In the genomic region with DNA sequence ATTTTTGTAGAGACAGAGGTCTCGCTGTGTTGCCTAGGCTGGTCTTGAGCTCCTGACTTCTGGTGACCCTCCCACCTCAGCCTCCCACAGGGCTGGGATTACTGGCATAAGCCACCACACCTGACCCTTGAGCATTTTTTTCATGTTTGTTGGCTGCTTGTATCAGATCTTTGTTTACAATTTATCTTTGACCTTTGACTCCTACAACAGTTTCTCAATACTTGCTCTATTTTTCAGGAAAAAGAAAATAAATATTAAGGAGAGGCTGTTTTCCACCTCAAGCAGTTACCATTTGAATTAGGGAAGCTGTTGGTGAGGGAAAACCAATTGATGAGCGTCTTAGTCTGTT, we compare ENCODE assay signal across 1 cellular context.
TF ChIP-seq lines count a peak whose summit lies in the region.

No MANE protein-coding gene starts in this region.

TF ChIP-seq in HepG2, 621 proteins besides CTCF, POLR2A, EP300 and RAD21 (continued from another document and continues in another):
- TF ChIP-seq, protein P1, sequence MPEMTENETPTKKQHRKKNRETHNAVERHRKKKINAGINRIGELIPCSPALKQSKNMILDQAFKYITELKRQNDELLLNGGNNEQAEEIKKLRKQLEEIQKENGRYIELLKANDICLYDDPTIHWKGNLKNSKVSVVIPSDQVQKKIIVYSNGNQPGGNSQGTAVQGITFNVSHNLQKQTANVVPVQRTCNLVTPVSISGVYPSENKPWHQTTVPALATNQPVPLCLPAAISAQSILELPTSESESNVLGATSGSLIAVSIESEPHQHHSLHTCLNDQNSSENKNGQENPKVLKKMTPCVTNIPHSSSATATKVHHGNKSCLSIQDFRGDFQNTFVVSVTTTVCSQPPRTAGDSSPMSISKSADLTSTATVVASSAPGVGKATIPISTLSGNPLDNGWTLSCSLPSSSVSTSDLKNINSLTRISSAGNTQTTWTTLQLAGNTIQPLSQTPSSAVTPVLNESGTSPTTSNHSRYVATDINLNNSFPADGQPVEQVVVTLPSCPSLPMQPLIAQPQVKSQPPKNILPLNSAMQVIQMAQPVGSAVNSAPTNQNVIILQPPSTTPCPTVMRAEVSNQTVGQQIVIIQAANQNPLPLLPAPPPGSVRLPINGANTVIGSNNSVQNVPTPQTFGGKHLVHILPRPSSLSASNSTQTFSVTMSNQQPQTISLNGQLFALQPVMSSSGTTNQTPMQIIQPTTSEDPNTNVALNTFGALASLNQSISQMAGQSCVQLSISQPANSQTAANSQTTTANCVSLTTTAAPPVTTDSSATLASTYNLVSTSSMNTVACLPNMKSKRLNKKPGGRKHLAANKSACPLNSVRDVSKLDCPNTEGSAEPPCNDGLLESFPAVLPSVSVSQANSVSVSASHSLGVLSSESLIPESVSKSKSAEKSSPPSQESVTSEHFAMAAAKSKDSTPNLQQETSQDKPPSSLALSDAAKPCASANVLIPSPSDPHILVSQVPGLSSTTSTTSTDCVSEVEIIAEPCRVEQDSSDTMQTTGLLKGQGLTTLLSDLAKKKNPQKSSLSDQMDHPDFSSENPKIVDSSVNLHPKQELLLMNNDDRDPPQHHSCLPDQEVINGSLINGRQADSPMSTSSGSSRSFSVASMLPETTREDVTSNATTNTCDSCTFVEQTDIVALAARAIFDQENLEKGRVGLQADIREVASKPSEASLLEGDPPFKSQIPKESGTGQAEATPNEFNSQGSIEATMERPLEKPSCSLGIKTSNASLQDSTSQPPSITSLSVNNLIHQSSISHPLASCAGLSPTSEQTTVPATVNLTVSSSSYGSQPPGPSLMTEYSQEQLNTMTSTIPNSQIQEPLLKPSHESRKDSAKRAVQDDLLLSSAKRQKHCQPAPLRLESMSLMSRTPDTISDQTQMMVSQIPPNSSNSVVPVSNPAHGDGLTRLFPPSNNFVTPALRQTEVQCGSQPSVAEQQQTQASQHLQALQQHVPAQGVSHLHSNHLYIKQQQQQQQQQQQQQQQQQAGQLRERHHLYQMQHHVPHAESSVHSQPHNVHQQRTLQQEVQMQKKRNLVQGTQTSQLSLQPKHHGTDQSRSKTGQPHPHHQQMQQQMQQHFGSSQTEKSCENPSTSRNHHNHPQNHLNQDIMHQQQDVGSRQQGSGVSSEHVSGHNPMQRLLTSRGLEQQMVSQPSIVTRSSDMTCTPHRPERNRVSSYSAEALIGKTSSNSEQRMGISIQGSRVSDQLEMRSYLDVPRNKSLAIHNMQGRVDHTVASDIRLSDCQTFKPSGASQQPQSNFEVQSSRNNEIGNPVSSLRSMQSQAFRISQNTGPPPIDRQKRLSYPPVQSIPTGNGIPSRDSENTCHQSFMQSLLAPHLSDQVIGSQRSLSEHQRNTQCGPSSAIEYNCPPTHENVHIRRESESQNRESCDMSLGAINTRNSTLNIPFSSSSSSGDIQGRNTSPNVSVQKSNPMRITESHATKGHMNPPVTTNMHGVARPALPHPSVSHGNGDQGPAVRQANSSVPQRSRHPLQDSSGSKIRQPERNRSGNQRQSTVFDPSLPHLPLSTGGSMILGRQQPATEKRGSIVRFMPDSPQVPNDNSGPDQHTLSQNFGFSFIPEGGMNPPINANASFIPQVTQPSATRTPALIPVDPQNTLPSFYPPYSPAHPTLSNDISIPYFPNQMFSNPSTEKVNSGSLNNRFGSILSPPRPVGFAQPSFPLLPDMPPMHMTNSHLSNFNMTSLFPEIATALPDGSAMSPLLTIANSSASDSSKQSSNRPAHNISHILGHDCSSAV (CRISPR knock-in tag; IDR thresholded peaks at IDR 0.05; ENCODE audit: borderline replicate concordance), result no peak
- TF ChIP-seq ZNF101 (CRISPR knock-in tag; IDR thresholded peaks at IDR 0.05; ENCODE audit: borderline replicate concordance, low read depth) (no peak), PHF21A (CRISPR knock-in tag; IDR thresholded peaks at IDR 0.05) (0 out of 2 replicates have a peak, but pooled peaks have one; percentile 51), EHMT2 (IDR thresholded peaks at IDR 0.05; ENCODE audit: borderline replicate concordance, low read depth, low read length) (no peak), HES4 (CRISPR knock-in tag; IDR thresholded peaks at IDR 0.05; ENCODE audit: borderline replicate concordance) (no peak), EED (CRISPR knock-in tag; IDR thresholded peaks at IDR 0.05) (no peak), MED1 (CRISPR knock-in tag; IDR thresholded peaks at IDR 0.05) (peak; percentile 56), TSC22D2 (CRISPR knock-in tag; IDR thresholded peaks at IDR 0.05; ENCODE audit: borderline replicate concordance) (no peak), ZNF260 (CRISPR knock-in tag; IDR thresholded peaks at IDR 0.05; ENCODE audit: borderline replicate concordance, low read depth) (no peak), TFDP2 (CRISPR knock-in tag; IDR thresholded peaks at IDR 0.05) (no peak), ZNF350 (CRISPR knock-in tag; IDR thresholded peaks at IDR 0.05; ENCODE audit: borderline replicate concordance, low read depth) (peak; percentile 37; the same call in 1 of the 2 replicates), HOXA3 (CRISPR knock-in tag; IDR thresholded peaks at IDR 0.05) (no peak), STAT6 (CRISPR knock-in tag; IDR thresholded peaks at IDR 0.05; ENCODE audit: borderline replicate concordance) (no peak), ZNF17 (CRISPR knock-in tag; IDR thresholded peaks at IDR 0.05) (no peak), ZNF556 (CRISPR knock-in tag; IDR thresholded peaks at IDR 0.05; ENCODE audit: borderline replicate concordance) (no peak), ZNF256 (CRISPR knock-in tag; conservative IDR thresholded peaks at IDR 0.05) (no peak), ZBTB40 (IDR thresholded peaks at IDR 0.05) (no peak), ZBTB40 (CRISPR knock-in tag; IDR thresholded peaks at IDR 0.05) (no peak), ZNF737 (CRISPR knock-in tag; IDR thresholded peaks at IDR 0.05; ENCODE audit: borderline replicate concordance) (no peak), HNRNPK (IDR thresholded peaks at IDR 0.05; ENCODE audit: low read depth, low read length, poor library complexity, severe bottlenecking) (no peak), MBNL3 (CRISPR knock-in tag; conservative IDR thresholded peaks at IDR 0.05) (no peak), HNRNPH1 (optimal IDR thresholded peaks at IDR 0.05; ENCODE audit: low read depth, low read length) (no peak), TP53 (CRISPR knock-in tag; conservative IDR thresholded peaks at IDR 0.05) (no peak)
- TF ChIP-seq, protein P2, sequence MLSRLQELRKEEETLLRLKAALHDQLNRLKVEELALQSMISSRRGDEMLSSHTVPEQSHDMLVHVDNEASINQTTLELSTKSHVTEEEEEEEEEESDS (CRISPR knock-in tag; IDR thresholded peaks at IDR 0.05; ENCODE audit: borderline replicate concordance), result no peak
- TF ChIP-seq, protein P3, sequence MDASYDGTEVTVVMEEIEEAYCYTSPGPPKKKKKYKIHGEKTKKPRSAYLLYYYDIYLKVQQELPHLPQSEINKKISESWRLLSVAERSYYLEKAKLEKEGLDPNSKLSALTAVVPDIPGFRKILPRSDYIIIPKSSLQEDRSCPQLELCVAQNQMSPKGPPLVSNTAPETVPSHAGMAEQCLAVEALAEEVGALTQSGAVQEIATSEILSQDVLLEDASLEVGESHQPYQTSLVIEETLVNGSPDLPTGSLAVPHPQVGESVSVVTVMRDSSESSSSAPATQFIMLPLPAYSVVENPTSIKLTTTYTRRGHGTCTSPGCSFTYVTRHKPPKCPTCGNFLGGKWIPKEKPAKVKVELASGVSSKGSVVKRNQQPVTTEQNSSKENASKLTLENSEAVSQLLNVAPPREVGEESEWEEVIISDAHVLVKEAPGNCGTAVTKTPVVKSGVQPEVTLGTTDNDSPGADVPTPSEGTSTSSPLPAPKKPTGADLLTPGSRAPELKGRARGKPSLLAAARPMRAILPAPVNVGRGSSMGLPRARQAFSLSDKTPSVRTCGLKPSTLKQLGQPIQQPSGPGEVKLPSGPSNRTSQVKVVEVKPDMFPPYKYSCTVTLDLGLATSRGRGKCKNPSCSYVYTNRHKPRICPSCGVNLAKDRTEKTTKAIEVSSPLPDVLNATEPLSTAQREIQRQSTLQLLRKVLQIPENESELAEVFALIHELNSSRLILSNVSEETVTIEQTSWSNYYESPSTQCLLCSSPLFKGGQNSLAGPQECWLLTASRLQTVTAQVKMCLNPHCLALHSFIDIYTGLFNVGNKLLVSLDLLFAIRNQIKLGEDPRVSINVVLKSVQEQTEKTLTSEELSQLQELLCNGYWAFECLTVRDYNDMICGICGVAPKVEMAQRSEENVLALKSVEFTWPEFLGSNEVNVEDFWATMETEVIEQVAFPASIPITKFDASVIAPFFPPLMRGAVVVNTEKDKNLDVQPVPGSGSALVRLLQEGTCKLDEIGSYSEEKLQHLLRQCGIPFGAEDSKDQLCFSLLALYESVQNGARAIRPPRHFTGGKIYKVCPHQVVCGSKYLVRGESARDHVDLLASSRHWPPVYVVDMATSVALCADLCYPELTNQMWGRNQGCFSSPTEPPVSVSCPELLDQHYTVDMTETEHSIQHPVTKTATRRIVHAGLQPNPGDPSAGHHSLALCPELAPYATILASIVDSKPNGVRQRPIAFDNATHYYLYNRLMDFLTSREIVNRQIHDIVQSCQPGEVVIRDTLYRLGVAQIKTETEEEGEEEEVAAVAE (CRISPR knock-in tag; IDR thresholded peaks at IDR 0.05; ENCODE audit: borderline replicate concordance), result no peak
